22 cellular contexts compared by ENCODE assay signal in genomic region chr11:45141631-45142030, GRCh38. TPM values are rescaled to one million over a fixed set of nuclear protein-coding genes. Genes with fewer than 3 reads are reported as not detected.
DNase-seq lines count a peak whose midpoint lies in the region; ATAC-seq, FAIRE-seq and TF ChIP-seq lines count a peak whose summit lies in the region.
"Had no signal": no experiment of that assay in that cellular context is flagged by ENCODE, and none has a peak within 500 bp of the region (broad histone marks: within the 10 kb centered on the region; RNA-seq: fewer than 3 reads in every experiment).

No MANE protein-coding gene starts in this region.

- no peak overlapping the region for H3K4me2 ChIP-seq in GM12878 (ENCODE audit: control insufficient read depth, insufficient read depth)

- CTCF ChIA-PET in activated CD8-positive, alpha-beta T cell treated with anti-CD3 and anti-CD28 coated beads, Interleukin-2, amount 10 ng/mL, durations not matched to agents 7 days and 5 days (lab: Charles Lee) = interaction anchor here (0.5 to 3.2 kb wide), 7 partner anchors 9 to 630 kb away, joined by 3 to 16 read pairs (median 3); no protein-coding TSS in a partner anchor
- CTCF ChIA-PET in activated CD8-positive, alpha-beta T cell treated with anti-CD3 and anti-CD28 coated beads for 36 hours (lab: Charles Lee) = interaction anchor here (1.2 to 1.3 kb wide), 3 partner anchors 31 to 205 kb away, joined by 3 to 5 read pairs (median 4); no protein-coding TSS in a partner anchor
- CTCF ChIA-PET in GM12878 (lab: Yijun Ruan, JAX) = no interaction called here

- TF ChIP-seq POLR2A in GM12878 (IDR thresholded peaks at IDR 0.05; ENCODE audit: low read depth, low read length) = no peak

- no peaks in the 10 kb centered on the region for H3K36me3 Mint-ChIP-seq in activated CD8-positive, alpha-beta T cell treated with anti-CD3 and anti-CD28 coated beads, Interleukin-2, amount 10 ng/mL, durations not matched to agents 7 days and 5 days (ENCODE audit: low read depth)
- H3K36me3 Mint-ChIP-seq in activated CD8-positive, alpha-beta T cell treated with anti-CD3 and anti-CD28 coated beads for 36 hours (ENCODE audit: low read depth) = no peaks in the 10 kb centered on the region
- H3K36me3 Mint-ChIP-seq in stimulated activated effector memory CD8-positive, alpha-beta T cell treated with anti-CD3 and anti-CD28 coated beads, Interleukin-12 subunit alpha, Interleukin-12 subunit beta, amount 100 ng/mL, for 72 hours = peaks cover 5% of the 10 kb centered on the region

- no peak for FAIRE-seq in GM12878 (lab: Jason Lieb, UNC)

- H3K4me1 ChIP-seq in GM12878 (ENCODE audit: control insufficient read depth, insufficient read depth, low read length) = no peaks in the 10 kb centered on the region

- no peak overlapping the region for H3K4me3 ChIP-seq in GM12878
- H3K4me3 ChIP-seq: MG63, SJSA1 had no signal

- ATAC-seq in activated CD8-positive, alpha-beta T cell treated with anti-CD3 and anti-CD28 coated beads, Interleukin-2, amount 10 ng/mL, durations not matched to agents 7 days and 5 days = no peak
- ATAC-seq in activated CD8-positive, alpha-beta T cell treated with anti-CD3 and anti-CD28 coated beads for 36 hours = no peak
- ATAC-seq in HG02938 (IDR thresholded peaks at IDR 0.05; ENCODE audit: unreplicated experiment) (peak; percentile 11), GM12878 (peak; percentile 21; the same call in 2 of the 3 replicates), HG03432 (IDR thresholded peaks at IDR 0.05; ENCODE audit: unreplicated experiment) (no peak)
- peak; percentile 14 for ATAC-seq in stimulated activated effector memory CD8-positive, alpha-beta T cell treated with anti-CD3 and anti-CD28 coated beads, Interleukin-12 subunit alpha, Interleukin-12 subunit beta, amount 100 ng/mL, for 72 hours
- ATAC-seq: Panc1 had no signal

- no peak overlapping the region for H3K27ac Mint-ChIP-seq in activated CD8-positive, alpha-beta T cell treated with anti-CD3 and anti-CD28 coated beads, Interleukin-2, amount 10 ng/mL, durations not matched to agents 7 days and 5 days
- no peak overlapping the region for H3K27ac Mint-ChIP-seq in activated CD8-positive, alpha-beta T cell treated with anti-CD3 and anti-CD28 coated beads for 36 hours
- H3K27ac Mint-ChIP-seq in stimulated activated effector memory CD8-positive, alpha-beta T cell treated with anti-CD3 and anti-CD28 coated beads, Interleukin-12 subunit alpha, Interleukin-12 subunit beta, amount 100 ng/mL, for 72 hours = peak overlapping the region; percentile 34
- H3K27ac Mint-ChIP-seq: CD4-positive, alpha-beta T cell; H9 had no signal

- peaks cover 57% of the 10 kb centered on the region for H3K27me3 Mint-ChIP-seq in activated CD8-positive, alpha-beta T cell treated with anti-CD3 and anti-CD28 coated beads, Interleukin-2, amount 10 ng/mL, durations not matched to agents 7 days and 5 days (ENCODE audit: low read depth)
- H3K27me3 Mint-ChIP-seq in activated CD8-positive, alpha-beta T cell treated with anti-CD3 and anti-CD28 coated beads for 36 hours = peaks cover 28% of the 10 kb centered on the region

- no peak for TF ChIP-seq RAD21 in GM12878 (IDR thresholded peaks at IDR 0.05; ENCODE audit: insufficient read depth, low read depth, low read length)

- no peak overlapping the region for H2AFZ ChIP-seq in GM12878 (ENCODE audit: control insufficient read depth, low read depth, low read length)

- no peak overlapping the region for H3K9ac ChIP-seq in GM12878 (ENCODE audit: control insufficient read depth, insufficient read depth, low read length)

- no peaks in the 10 kb centered on the region for H3K79me2 ChIP-seq in GM12878 (ENCODE audit: control insufficient read depth, insufficient read depth, low read length)

- H3K27me3 ChIP-seq in GM12878 (replicated peaks in 1 of 2; ENCODE audit: control insufficient read depth in 2 of 2, insufficient read depth in 2 of 2, low read length in 1 of 2) = peaks cover 3 to 6% of the 10 kb centered on the region in 2 experiments

- no peak overlapping the region for H3K27ac ChIP-seq in GM12878 (ENCODE audit: control insufficient read depth, insufficient read depth)
- H3K27ac ChIP-seq: HL-60, SJSA1 had no signal

- H3K9me3 Mint-ChIP-seq in activated CD8-positive, alpha-beta T cell treated with anti-CD3 and anti-CD28 coated beads, Interleukin-2, amount 10 ng/mL, durations not matched to agents 7 days and 5 days (ENCODE audit: insufficient read depth) = no peaks in the 10 kb centered on the region
- no peaks in the 10 kb centered on the region for H3K9me3 Mint-ChIP-seq in activated CD8-positive, alpha-beta T cell treated with anti-CD3 and anti-CD28 coated beads for 36 hours
- no peaks in the 10 kb centered on the region for H3K9me3 Mint-ChIP-seq in stimulated activated effector memory CD8-positive, alpha-beta T cell treated with anti-CD3 and anti-CD28 coated beads, Interleukin-12 subunit alpha, Interleukin-12 subunit beta, amount 100 ng/mL, for 72 hours
- H3K9me3 Mint-ChIP-seq: CD4-positive, alpha-beta T cell; H9 had no signal

- POLR2A ChIA-PET in activated CD8-positive, alpha-beta T cell treated with anti-CD3 and anti-CD28 coated beads, Interleukin-2, amount 10 ng/mL, durations not matched to agents 7 days and 5 days (lab: Charles Lee) = no interaction called here
- POLR2A ChIA-PET in activated CD8-positive, alpha-beta T cell treated with anti-CD3 and anti-CD28 coated beads for 36 hours (lab: Charles Lee) = no interaction called here
- POLR2A ChIA-PET in GM12878 (lab: Charles Lee) = no interaction called here

- in situ Hi-C loops in GM12878 (cut with MboI) = no loop called here

- H3K9me3 ChIP-seq in GM12878 (replicated peaks; ENCODE audit: control insufficient read depth, insufficient read depth, low read length) = no peaks in the 10 kb centered on the region
- H3K9me3 ChIP-seq: MG63, SJSA1 had no signal

- H4K20me1 ChIP-seq in GM12878 (ENCODE audit: control insufficient read depth, insufficient read depth) = no peaks in the 10 kb centered on the region

- DNase-seq in activated CD8-positive, alpha-beta T cell treated with anti-CD3 and anti-CD28 coated beads, Interleukin-2, amount 10 ng/mL, durations not matched to agents 7 days and 5 days = peak; percentile 19
- no peak for DNase-seq in activated CD8-positive, alpha-beta T cell treated with anti-CD3 and anti-CD28 coated beads for 36 hours
- DNase-seq in GM12878 (ENCODE audit: low read depth, low spot score) = no peak
- DNase-seq in stimulated activated effector memory CD8-positive, alpha-beta T cell treated with anti-CD3 and anti-CD28 coated beads, Interleukin-12 subunit alpha, Interleukin-12 subunit beta, amount 100 ng/mL, for 72 hours (ENCODE audit: low spot score in 2 of 2) = no peak
- no peak for DNase-seq in activated naive CD4-positive, alpha-beta T cell treated with Interleukin-2 at 50 U/mL for 16 hours
- DNase-seq in NCI-H128 (lab: John Stamatoyannopoulos, UW; ENCODE audit: unreplicated experiment) = no peak
- DNase-seq: CD4-positive, alpha-beta T cell; DMS153; GF-D8; H9; IMR-90; Karpas-422; MG63; NCI-H1092; NCI-H2081; NCI-H2171 treated with DMSO at 0.1 percent for 48 hours; NCI-H526 treated with DMSO at 0.1 percent for 48 hours had no signal

- no peaks in the 10 kb centered on the region for H3K36me3 ChIP-seq in GM12878 (ENCODE audit: control insufficient read depth in 2 of 2, insufficient read depth in 2 of 2, low read length in 1 of 2)
- H3K36me3 ChIP-seq: MG63, SJSA1 had no signal

- RAD21 ChIA-PET in GM12878 (lab: Charles Lee; ENCODE audit: unreplicated experiment) = no interaction called here

- WGBS in GM12878 (ENCODE audit: insufficient coverage, insufficient replicate concordance, low lambda C conversion rate, missing lambda C conversion rate) = 0% methylated on average over 2 of the region's 2 CpGs

- SMC1A ChIA-PET in GM12878 (lab: Charles Lee; ENCODE audit: uncharacterized antibody, unreplicated experiment) = no interaction called here

- no peak for TF ChIP-seq CTCF in activated CD8-positive, alpha-beta T cell treated with anti-CD3 and anti-CD28 coated beads for 36 hours (IDR thresholded peaks at IDR 0.05)
- no peak for TF ChIP-seq CTCF in GM12878 (IDR thresholded peaks at IDR 0.05 in 2 of 3, conservative IDR thresholded peaks at IDR 0.05 in 1 of 3; ENCODE audit: control insufficient read depth in 2 of 3, extremely low read depth in 1 of 3, insufficient read depth in 1 of 3, low read depth in 3 of 3, low read length in 3 of 3)

- no peak for TF ChIP-seq EP300 in GM12878 (IDR thresholded peaks at IDR 0.05; ENCODE audit: borderline replicate concordance in 1 of 2, control insufficient read depth in 1 of 2, low read depth in 2 of 2, low read length in 2 of 2)

- intact Hi-C loops in activated CD8-positive, alpha-beta T cell treated with anti-CD3 and anti-CD28 coated beads for 36 hours (cut with micrococcal nuclease) = no loop called here
- intact Hi-C loops in GM12878 (cut with micrococcal nuclease; ENCODE audit: unreplicated experiment) = no loop called here

- peaks cover 32% of the 10 kb centered on the region for H3K4me1 Mint-ChIP-seq in activated CD8-positive, alpha-beta T cell treated with anti-CD3 and anti-CD28 coated beads, Interleukin-2, amount 10 ng/mL, durations not matched to agents 7 days and 5 days (ENCODE audit: low read depth)
- H3K4me1 Mint-ChIP-seq in activated CD8-positive, alpha-beta T cell treated with anti-CD3 and anti-CD28 coated beads for 36 hours (ENCODE audit: low read depth) = peaks cover 13% of the 10 kb centered on the region
- peaks cover 36% of the 10 kb centered on the region for H3K4me1 Mint-ChIP-seq in stimulated activated effector memory CD8-positive, alpha-beta T cell treated with anti-CD3 and anti-CD28 coated beads, Interleukin-12 subunit alpha, Interleukin-12 subunit beta, amount 100 ng/mL, for 72 hours

- no peak overlapping the region for H3K4me3 Mint-ChIP-seq in activated CD8-positive, alpha-beta T cell treated with anti-CD3 and anti-CD28 coated beads, Interleukin-2, amount 10 ng/mL, durations not matched to agents 7 days and 5 days
- H3K4me3 Mint-ChIP-seq in activated CD8-positive, alpha-beta T cell treated with anti-CD3 and anti-CD28 coated beads for 36 hours = no peak overlapping the region
- no peak overlapping the region for H3K4me3 Mint-ChIP-seq in stimulated activated effector memory CD8-positive, alpha-beta T cell treated with anti-CD3 and anti-CD28 coated beads, Interleukin-12 subunit alpha, Interleukin-12 subunit beta, amount 100 ng/mL, for 72 hours
- H3K4me3 Mint-ChIP-seq: CD4-positive, alpha-beta T cell; H9 had no signal

- BruUV-seq in GM12878 (replicated peaks; lab: Mats Ljungman, UMichigan) = no TSS peak

RNA-seq across cellular contexts. Expression of gene PRDM11, which starts 4.8 kb away (rescaled TPM):
- total RNA-seq in activated CD8-positive, alpha-beta T cell treated with anti-CD3 and anti-CD28 coated beads, Interleukin-2, amount 10 ng/mL, durations not matched to agents 7 days and 5 days = 1 to 10 TPM; 3.5 to 3.6 TPM
- total RNA-seq in activated CD8-positive, alpha-beta T cell treated with anti-CD3 and anti-CD28 coated beads for 36 hours = 1 to 10 TPM; 2.6 to 3.5 TPM
- total RNA-seq in GM12878 (2013; cell fraction: nucleolus; rRNA removed) = 3.3 and 3.6 TPM in 2 replicates
- 0.76 and 1.0 TPM in 2 replicates for total RNA-seq in GM12878 (2014; rRNA removed)
- 0.54 and 0.97 TPM in 2 replicates for total RNA-seq in GM12878 (2014; rRNA removed; fragmentation: Illumina TruSeq; extraction: Trizol)
- 1.9 and 2.4 TPM in 2 replicates for total RNA-seq in GM12878 (2021)
- polyA plus RNA-seq in GM12878 (2011; ENCODE audit: low read depth) = 0.24 TPM
- polyA plus RNA-seq in GM12878 (2011; rRNA removed) = 0.53 and 0.56 TPM in 2 replicates
- 0.70 and 1.3 TPM in 2 replicates for polyA plus RNA-seq in GM12878 (2011; cell fraction: cytosol; rRNA removed)
- polyA plus RNA-seq in GM12878 (2011; cell fraction: nucleus; rRNA removed) = 2.2 and 2.4 TPM in 2 replicates
- polyA plus RNA-seq in GM12878 (2012) = 0.66 and 0.73 TPM in 2 replicates
- polyA plus RNA-seq in GM12878 (2014; fragmentation: Illumina TruSeq; extraction: Trizol) = 0.21 and 0.65 TPM in 2 replicates
- polyA plus RNA-seq in GM12878 (2014; fragmentation: Nextera tagmentation; extraction: Ambion mirVana) = under 1 TPM; 0.05 to 0.07 TPM
- polyA plus RNA-seq in GM12878 (2014; rRNA removed) = 0.55 and 1.1 TPM in 2 replicates
- polyA plus RNA-seq in GM12878 (2016; fragmentation: Nextera tagmentation; extraction: Ambion mirVana) = under 1 TPM; 0.03 to 0.09 TPM
- 1.2 and 1.9 TPM in 2 replicates for polyA minus RNA-seq in GM12878 (2011; rRNA and poly(A)+ RNA removed)
- 0.31 and 0.40 TPM in 2 replicates for polyA minus RNA-seq in GM12878 (2011; cell fraction: cytosol; rRNA and poly(A)+ RNA removed)
- 1.1 and 2.3 TPM in 2 replicates for polyA minus RNA-seq in GM12878 (2011; cell fraction: nucleus; rRNA and poly(A)+ RNA removed)

Comparison
In these comparisons a context has a peak if more than half of its experiments do, and no peak if none do; other contexts are left out.
1. ATAC-seq: peak in HG02938 (single experiment), GM12878 (single experiment) and stimulated activated effector memory CD8-positive, alpha-beta T cell treated with anti-CD3 and anti-CD28 coated beads, Interleukin-12 subunit alpha, Interleukin-12 subunit beta, amount 100 ng/mL, for 72 hours (single experiment); none in activated CD8-positive, alpha-beta T cell treated with anti-CD3 and anti-CD28 coated beads, Interleukin-2, amount 10 ng/mL, durations not matched to agents 7 days and 5 days (single experiment), activated CD8-positive, alpha-beta T cell treated with anti-CD3 and anti-CD28 coated beads for 36 hours (single experiment) and HG03432 (single experiment).